In the genomic region with DNA sequence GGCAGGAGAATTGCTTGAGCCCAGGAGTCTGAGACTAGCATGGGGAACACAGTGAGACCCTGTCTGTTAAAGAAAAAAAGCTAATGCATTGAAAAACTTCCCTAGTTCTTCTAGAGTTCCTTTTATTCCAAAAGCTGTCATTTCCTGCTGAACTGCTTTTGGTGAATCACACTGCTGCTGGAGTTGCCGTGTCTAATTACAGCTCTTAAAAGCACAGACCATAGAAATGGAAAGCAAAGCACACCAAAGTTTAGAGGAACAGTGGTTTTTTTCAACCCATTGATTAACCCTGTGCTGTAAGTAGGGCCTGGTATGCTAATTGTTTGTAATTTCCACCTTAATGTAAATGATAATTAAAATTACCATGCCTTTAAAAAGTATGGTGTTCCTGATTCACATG, we compare ENCODE assay signal across 13 cellular contexts. TPM values are rescaled to one million over a fixed set of nuclear protein-coding genes. Genes with fewer than 3 reads are reported as not detected.
A peak's percentile ranks its signal among the peaks of the same experiment; 100 is the strongest.
DNase-seq lines count a peak whose midpoint lies in the region; FAIRE-seq and TF ChIP-seq lines count a peak whose summit lies in the region.
"Had no signal": no experiment of that assay in that cellular context is flagged by ENCODE, and none has a peak within 500 bp of the region (broad histone marks: within the 10 kb centered on the region; RNA-seq: fewer than 3 reads in every experiment).

No MANE protein-coding gene starts in this region.

- DNase-seq in HCEC 1CT (peak; percentile 56), SJSA1 (ENCODE audit: low read depth in 1 of 2, low spot score in 2 of 2) (peak in 1 of 2 experiments; percentile 44), fibroblast of mammary gland (ENCODE audit: low read depth) (peak; percentile 66), NCI-H2196 (lab: John Stamatoyannopoulos, UW; ENCODE audit: unreplicated experiment) (no peak), A172 (ENCODE audit: low spot score) (no peak), frontal cortex (ENCODE audit: low spot score in 2 of 2) (no peak), T-helper 1 cell (no peak)
- DNase-seq: activated B cell treated with CpG ODN at 0.5 μM for 24 hours; activated naive CD8-positive, alpha-beta T cell treated with anti-CD3 and anti-CD28 coated beads, Interleukin-2, amount 10 ng/mL, durations not matched to agents 7 days and 5 days; NCI-H774; small intestine; stimulated activated naive CD8-positive, alpha-beta T cell treated with anti-CD3 and anti-CD28 coated beads, Interleukin-15, Interleukin-2, amounts not matched to agents 100 U/mL and 50 U/mL, for 24 hours had no signal

- H3K4me2 ChIP-seq in parathyroid adenoma (ENCODE audit: low read length), result peak overlapping the region; percentile 8

- H3K4me1 ChIP-seq in SJSA1 (replicated peaks), result peaks cover 50% of the 10 kb centered on the region
- peaks cover 7% of the 10 kb centered on the region for H3K4me1 ChIP-seq in parathyroid adenoma

- H3K27ac ChIP-seq in SJSA1 (peak overlapping the region; percentile 48), parathyroid adenoma (no peak overlapping the region)

- TF ChIP-seq CTCF in fibroblast of mammary gland (conservative IDR thresholded peaks at IDR 0.05; ENCODE audit: control insufficient read depth, insufficient read depth, low read depth, low read length), result no peak
- TF ChIP-seq CTCF in parathyroid adenoma (IDR thresholded peaks at IDR 0.05), result no peak

- H3K9ac ChIP-seq in parathyroid adenoma, result no peak overlapping the region

- no peak overlapping the region for H2AFZ ChIP-seq in parathyroid adenoma

- H3K79me2 ChIP-seq in parathyroid adenoma, result no peaks in the 10 kb centered on the region

- H3K9me3 ChIP-seq in SJSA1 (replicated peaks) (no peaks in the 10 kb centered on the region), parathyroid adenoma (ENCODE audit: control insufficient read depth, low read length) (no peaks in the 10 kb centered on the region)

- H3K27me3 ChIP-seq in SJSA1 (replicated peaks), result no peaks in the 10 kb centered on the region
- no peaks in the 10 kb centered on the region for H3K27me3 ChIP-seq in parathyroid adenoma (ENCODE audit: control insufficient read depth, insufficient read depth, low read length)

- FAIRE-seq in frontal cortex (lab: Jason Lieb, UNC), result no peak
- FAIRE-seq: small intestine had no signal

- H3K36me3 ChIP-seq in SJSA1, result peaks cover 99% of the 10 kb centered on the region
- no peaks in the 10 kb centered on the region for H3K36me3 ChIP-seq in parathyroid adenoma (ENCODE audit: control insufficient read depth, insufficient read depth, low read length)

- H3K4me3 ChIP-seq in SJSA1 (no peak overlapping the region), fibroblast of mammary gland (ENCODE audit: control insufficient read depth, low read depth, low read length) (no peak overlapping the region), parathyroid adenoma (ENCODE audit: low read depth, low read length) (no peak overlapping the region)

RNA-seq across cellular contexts. Expression of gene SEPTIN11, which starts 52.4 kb away (rescaled TPM):
- 255 and 283 TPM in 2 replicates for total RNA-seq in SJSA1 (2014; rRNA removed; shearing (Covaris generic))
- 72.5 and 73.5 TPM in 2 replicates for total RNA-seq in A172 (2014; rRNA removed; shearing (Covaris generic))
- 198 TPM for total RNA-seq in frontal cortex

Comparison
In these comparisons a context has a peak if more than half of its experiments do, and no peak if none do; other contexts are left out.
1. DNase-seq: peak in HCEC 1CT (single experiment) and fibroblast of mammary gland (single experiment); none in NCI-H2196 (single experiment), A172 (single experiment), frontal cortex (0 of 2) and T-helper 1 cell (0 of 5).